Comparison of ENCODE assay signal across 9 cellular contexts in genomic region chr10:90960355-90960814, GRCh38. TPM values are rescaled to one million over a fixed set of nuclear protein-coding genes. Genes with fewer than 3 reads are reported as not detected.
DNase-seq lines count a peak whose midpoint lies in the region; ATAC-seq lines count a peak whose summit lies in the region.
"Had no signal": no experiment of that assay in that cellular context is flagged by ENCODE, and none has a peak within 500 bp of the region (broad histone marks: within the 10 kb centered on the region; RNA-seq: fewer than 3 reads in every experiment).

No MANE protein-coding gene starts in this region.

- ATAC-seq in Right ventricle myocardium inferior (peak; percentile 15), HG03469 (IDR thresholded peaks at IDR 0.05; ENCODE audit: unreplicated experiment) (peak; percentile 71)

- DNase-seq in Right ventricle myocardium inferior (ENCODE audit: missing footprints) (no peak), cardiac septum (ENCODE audit: low spot score) (no peak), epithelial cell of prostate (ENCODE audit: low read depth, low spot score) (peak; percentile 12), NCI-H69 (lab: John Stamatoyannopoulos, UW) (no peak), SK-N-DZ (ENCODE audit: low spot score) (no peak), NCI-H1105 treated with DMSO at 0.1 percent for 48 hours (lab: John Stamatoyannopoulos, UW) (no peak)

- intact Hi-C loops in Right ventricle myocardium inferior (cut with DNase I) (no loop called here), cardiac septum (cut with DNase I) (no loop called here)

- H3K27ac ChIP-seq in epithelial cell of prostate (no peak overlapping the region), temporal lobe (ENCODE audit: low read depth, low read length) (peak overlapping the region; percentile 60)
- H3K27ac ChIP-seq: parathyroid adenoma had no signal

RNA-seq across cellular contexts. Expression of gene ANKRD1, which starts 39.5 kb away (rescaled TPM):
- total RNA-seq in Right ventricle myocardium inferior, result 2,249 TPM
- total RNA-seq in cardiac septum, result 8,251 TPM
- total RNA-seq in temporal lobe, result not detected
- not detected in 2 replicates for polyA plus RNA-seq in SK-N-DZ (2014; cell fraction: cytosol; rRNA removed)
- polyA plus RNA-seq in SK-N-DZ (2014; cell fraction: nucleus; rRNA removed), result not detected in 2 replicates

Comparison
In these comparisons a context has a peak if more than half of its experiments do, and no peak if none do; other contexts are left out.
1. RNA of gene ANKRD1, which starts 39.5 kb away (total RNA-seq): 8,251 TPM in cardiac septum (single experiment) and 2,249 TPM in Right ventricle myocardium inferior (single experiment); not detected in temporal lobe (single experiment); every median in the first group is over 1,000 times any median in the second.